Comparison of ENCODE assay signal across 25 cellular contexts in genomic region chr11:46778416-46778815, GRCh38.
"Had no signal": no experiment of that assay in that cellular context is flagged by ENCODE, and none has a peak within 500 bp of the region (broad histone marks: within the 10 kb centered on the region; RNA-seq: fewer than 3 reads in every experiment).

No MANE protein-coding gene starts in this region.

- ATAC-seq: activated CD8-positive, alpha-beta T cell treated with anti-CD3 and anti-CD28 coated beads for 36 hours; activated T-cell treated with anti-CD3 and anti-CD28 coated beads, Interleukin-2, amount 50 U/mL, for 72 hours; activated T-helper 17 cell treated with anti-CD3 and anti-CD28 coated beads, Interleukin-2, amount 50 U/mL, for 72 hours had no signal

- DNase-seq: activated CD4-positive, alpha-beta T cell treated with anti-CD3 and anti-CD28 coated beads, Interleukin-2, amount 10 ng/mL, durations not matched to agents 24 days and 14 days; activated CD4-positive, alpha-beta T cell treated with anti-CD3 and anti-CD28 coated beads, Interleukin-2, amount 50 U/mL, for 4 hours; activated CD8-positive, alpha-beta T cell treated with anti-CD3 and anti-CD28 coated beads for 36 hours; activated effector memory CD4-positive, alpha-beta T cell treated with anti-CD3 and anti-CD28 coated beads, Interleukin-2, amount 50 U/mL, for 16 hours; activated naive CD4-positive, alpha-beta T cell; activated naive CD4-positive, alpha-beta T cell treated with anti-CD3 and anti-CD28 coated beads, Interleukin-2, amount 50 U/mL, for 16 hours; activated naive CD8-positive, alpha-beta T cell treated with anti-CD3 and anti-CD28 coated beads for 36 hours; activated T-cell treated with anti-CD3 and anti-CD28 coated beads, Interleukin-2, amount 50 U/mL, for 1 hour; activated T-cell treated with anti-CD3 and anti-CD28 coated beads, Interleukin-2, amount 50 U/mL, for 72 hours; amniotic stem cell; aorta; brain microvascular endothelial cell; central memory CD4-positive, alpha-beta T cell; NCI-H1048; NCI-H1105 treated with DMSO at 0.1 percent for 48 hours; NCI-H1436; NCI-H1694; NCI-H1930; NCI-H2081 treated with DMSO at 0.1 percent for 48 hours; NCI-H226; NCI-H446 treated with DMSO at 0.1 percent for 48 hours; NCI-H524; Right ventricle myocardium superior; SJCRH30 had no signal
